Comparison of ENCODE assay signal across 31 cellular contexts in the genomic region with DNA sequence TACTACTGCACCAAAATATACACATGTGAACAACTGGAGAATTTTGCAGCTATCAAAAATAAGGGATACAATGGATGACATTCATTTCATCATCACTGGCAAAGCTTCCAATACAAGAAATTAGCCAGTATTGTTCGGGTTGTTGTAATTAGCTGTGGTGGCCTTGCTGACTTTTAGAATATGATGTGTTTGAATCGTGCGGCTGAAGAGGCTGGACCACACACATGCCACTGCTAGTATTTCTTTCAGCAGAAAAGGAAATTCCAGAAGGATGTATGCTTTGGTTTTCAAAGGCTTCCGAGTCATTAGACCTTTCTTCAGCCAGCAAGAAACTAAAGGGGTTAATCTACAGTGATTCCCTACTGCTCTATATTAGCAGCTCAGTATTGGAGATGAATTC. TPM values are rescaled to one million over a fixed set of nuclear protein-coding genes. Genes with fewer than 3 reads are reported as not detected.
"Had no signal": no experiment of that assay in that cellular context is flagged by ENCODE, and none has a peak within 500 bp of the region (broad histone marks: within the 10 kb centered on the region; RNA-seq: fewer than 3 reads in every experiment).

No MANE protein-coding gene starts in this region.

- H3K4me2 ChIP-seq: neural progenitor cell, smooth muscle cell had no signal

- H3K9me3 Mint-ChIP-seq: immature natural killer cell; mesothelial cell of epicardium; natural killer cell; nephron progenitor cell; neural progenitor cell; stimulated activated naive B cell treated with anti-CD40 and anti-IgM and Interleukin-4, amounts not matched to agents 10 μg/mL and 1 μg/mL and 100 μg/mL, for 72 hours had no signal

- H3K4me1 ChIP-seq: left lung, lower lobe of right lung, neural progenitor cell, parathyroid adenoma, right atrium auricular region, stomach, testis, thyroid gland, upper lobe of left lung, vagina had no signal

- H3K9me3 ChIP-seq: left lung, lower lobe of right lung, neutrophil, right lobe of liver, stomach, testis, thyroid gland, transverse colon, upper lobe of left lung, vagina had no signal

- H3K27me3 Mint-ChIP-seq: naive B cell; progenitor cell of endocrine pancreas; stimulated activated naive B cell treated with anti-CD40 and anti-IgM and Interleukin-4, amounts not matched to agents 10 μg/mL and 1 μg/mL and 100 μg/mL, for 72 hours had no signal

- H3K4me3 Mint-ChIP-seq: immature natural killer cell; mesothelial cell of epicardium; naive B cell; natural killer cell; nephron progenitor cell; neural progenitor cell; stimulated activated naive B cell treated with anti-CD40 and anti-IgM and Interleukin-4, amounts not matched to agents 10 μg/mL and 1 μg/mL and 100 μg/mL, for 72 hours had no signal

- H3K4me3 ChIP-seq: left lung, lower lobe of right lung, neural progenitor cell, right atrium auricular region, right lobe of liver, smooth muscle cell, stomach, testis, thyroid gland, transverse colon, upper lobe of left lung, vagina had no signal

- H3K9ac ChIP-seq: neural progenitor cell, parathyroid adenoma had no signal

- H3K27ac ChIP-seq: left lung, lower lobe of right lung, neural progenitor cell, neutrophil, parathyroid adenoma, right atrium auricular region, right lobe of liver, stomach, testis, thyroid gland, transverse colon, upper lobe of left lung, vagina had no signal

- H3K36me3 ChIP-seq: neutrophil had no signal

- H3K27ac Mint-ChIP-seq: immature natural killer cell; mesothelial cell of epicardium; natural killer cell; neural progenitor cell; progenitor cell of endocrine pancreas; stimulated activated naive B cell treated with anti-CD40 and anti-IgM and Interleukin-4, amounts not matched to agents 10 μg/mL and 1 μg/mL and 100 μg/mL, for 72 hours had no signal

- H3K27me3 ChIP-seq: left lung, neural progenitor cell, neutrophil, right atrium auricular region, right lobe of liver, stomach, testis, thyroid gland, transverse colon, upper lobe of left lung, vagina had no signal

- DNase-seq: hypothalamus; immature natural killer cell; left colon; left lung; lower lobe of right lung; mammary epithelial cell; mesenchymal stem cell; naive B cell; natural killer cell; nephron progenitor cell; occipital lobe; right lobe of liver; stimulated activated CD4-positive, alpha-beta T cell treated with anti-CD3 and anti-CD28 coated beads, Interleukin-1b, Interleukin-23, amount 100 ng/mL, for 48 hours; stimulated activated CD4-positive, alpha-beta T cell treated with anti-CD3 and anti-CD28 coated beads, Interleukin-2, amount 100 ng/mL, for 48 hours; stimulated activated CD4-positive, alpha-beta T cell treated with anti-CD3 and anti-CD28 coated beads, Interleukin-4, amount 100 ng/mL, for 4 hours; stimulated activated CD8-positive, alpha-beta memory T cell treated with anti-CD3 and anti-CD28 coated beads, Interleukin-4, amount 100 ng/mL, for 48 hours; stimulated activated naive B cell treated with anti-CD40 and anti-IgM and Interleukin-4, amounts not matched to agents 10 μg/mL and 1 μg/mL and 100 μg/mL, for 72 hours; stimulated activated naive CD8-positive, alpha-beta T cell treated with anti-CD3 and anti-CD28 coated beads, Interleukin-15, Interleukin-2, amounts not matched to agents 100 U/mL and 50 U/mL, for 24 hours; stomach; testis; thyroid gland; transverse colon; upper lobe of left lung had no signal

- H2AFZ ChIP-seq: neural progenitor cell, parathyroid adenoma had no signal

- ATAC-seq: left colon; left lung; lower lobe of right lung; natural killer cell; right lobe of liver; stimulated activated naive B cell treated with anti-CD40 and anti-IgM and Interleukin-4, amounts not matched to agents 10 μg/mL and 1 μg/mL and 100 μg/mL, for 72 hours; stimulated activated naive CD8-positive, alpha-beta T cell treated with anti-CD3 and anti-CD28 coated beads, Interleukin-15, Interleukin-2, amounts not matched to agents 100 U/mL and 50 U/mL, for 24 hours had no signal

- H3K79me2 ChIP-seq: parathyroid adenoma had no signal

- H3K4me1 Mint-ChIP-seq: immature natural killer cell; mesothelial cell of epicardium; natural killer cell; nephron progenitor cell; neural progenitor cell; stimulated activated naive B cell treated with anti-CD40 and anti-IgM and Interleukin-4, amounts not matched to agents 10 μg/mL and 1 μg/mL and 100 μg/mL, for 72 hours had no signal

RNA-seq across cellular contexts. Expression of gene ACBD7, which starts 25.2 kb away (rescaled TPM):
- total RNA-seq: lower lobe of right lung, right atrium auricular region, smooth muscle cell, transverse colon, vagina had no signal
